ENCODE assay signal across 20 cellular contexts in the genomic region with DNA sequence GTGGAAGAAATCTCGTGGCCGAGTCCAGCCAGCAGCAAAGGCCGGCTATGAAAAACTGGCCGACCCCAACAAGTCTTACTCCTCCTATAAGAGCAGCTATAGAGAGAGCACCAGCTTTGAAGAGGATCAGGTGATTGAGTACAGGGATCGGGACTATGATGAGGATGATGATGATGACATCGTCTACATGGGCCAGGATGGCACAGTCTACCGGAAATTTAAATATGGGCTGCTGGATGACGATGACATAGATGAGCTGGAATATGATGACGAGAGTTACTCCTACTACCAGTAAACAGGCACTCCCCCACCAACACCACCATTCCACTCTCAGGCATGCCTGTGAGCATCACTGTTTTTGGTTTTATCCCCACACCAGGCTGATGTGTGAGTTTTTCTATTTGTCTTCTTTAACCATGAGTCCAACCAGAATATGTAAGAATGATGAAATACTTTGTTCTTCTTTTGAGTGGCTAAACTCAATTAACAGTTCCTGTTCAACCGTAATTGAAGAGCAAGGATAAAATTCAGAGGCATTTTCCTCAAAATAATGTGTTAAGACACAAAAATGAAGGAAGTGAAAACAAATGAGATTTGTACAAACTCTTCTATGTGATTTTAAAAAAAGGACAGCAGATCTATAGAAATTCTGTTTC.
"Had no signal": no experiment of that assay in that cellular context is flagged by ENCODE, and none has a peak within 500 bp of the region (broad histone marks: within the 10 kb centered on the region; RNA-seq: fewer than 3 reads in every experiment).

No MANE protein-coding gene starts in this region.

- H3K4me3 ChIP-seq: body of pancreas, cardiac muscle cell, heart left ventricle, right lobe of liver, tibial artery had no signal

- H3K27ac ChIP-seq: body of pancreas, cardiac muscle cell, right lobe of liver, tibial artery, WERI-Rb-1 had no signal

- ATAC-seq: body of pancreas; heart left ventricle; left colon; stimulated activated effector memory CD8-positive, alpha-beta T cell treated with anti-CD3 and anti-CD28 coated beads, Interleukin-12 subunit alpha, Interleukin-12 subunit beta, amount 100 ng/mL, for 72 hours; stimulated activated naive CD8-positive, alpha-beta T cell treated with anti-CD3 and anti-CD28 coated beads, Interleukin-15, amount 100 ng/mL, for 72 hours had no signal

- DNase-seq: activated CD4-positive, alpha-beta T cell treated with anti-CD3 and anti-CD28 coated beads, Interleukin-2, amount 50 U/mL, for 1 hour; activated CD4-positive, CD25-positive, alpha-beta regulatory T cell treated with anti-CD3 and anti-CD28 coated beads, Interleukin-2, amount 50 U/mL, for 72 hours; activated gamma-delta T cell treated with Interleukin-2 at 50 U/mL for 16 hours; activated T-cell treated with anti-CD3 and anti-CD28 coated beads, Interleukin-2, amount 50 U/mL, for 1 hour; anterior cingulate cortex; body of pancreas; effector CD4-positive, alpha-beta T cell; heart left ventricle; left colon; posterior cingulate gyrus; right lobe of liver; small intestine; stimulated activated CD4-positive, alpha-beta T cell treated with anti-CD3 and anti-CD28 coated beads, Interleukin-2, amount 100 ng/mL, for 24 hours; stimulated activated naive CD8-positive, alpha-beta T cell treated with anti-CD3 and anti-CD28 coated beads, Interleukin-15, amount 100 ng/mL, for 72 hours; tibial artery; WERI-Rb-1 had no signal

- H3K4me1 ChIP-seq: body of pancreas, right lobe of liver, tibial artery had no signal

- H3K36me3 ChIP-seq: cardiac muscle cell, heart left ventricle, right lobe of liver, tibial artery, WERI-Rb-1 had no signal

- H3K9me3 ChIP-seq: body of pancreas, heart left ventricle, right lobe of liver, tibial artery had no signal

- H3K27me3 ChIP-seq: body of pancreas, cardiac muscle cell, heart left ventricle, right lobe of liver, tibial artery had no signal

- FAIRE-seq: endometrium, islet of Langerhans, small intestine had no signal
